Comparison of ENCODE assay signal across 8 cellular contexts in genomic region chr5:157303667-157304327, GRCh38. TPM values are rescaled to one million over a fixed set of nuclear protein-coding genes. Genes with fewer than 3 reads are reported as not detected.
A peak's percentile ranks its signal among the peaks of the same experiment; 100 is the strongest.
DNase-seq lines count a peak whose midpoint lies in the region; ATAC-seq and TF ChIP-seq lines count a peak whose summit lies in the region.

No MANE protein-coding gene starts in this region.

- no peak overlapping the region for H3K9ac ChIP-seq in IMR-90 (ENCODE audit: low read depth, low read length)

- H2AK9ac ChIP-seq in IMR-90 (replicated peaks; ENCODE audit: low read depth, low read length, poor library complexity) = no peak overlapping the region

- no peak for TF ChIP-seq RAD21 in IMR-90 (IDR thresholded peaks at IDR 0.05; ENCODE audit: low read length)

- TF ChIP-seq CTCF in IMR-90 (conservative IDR thresholded peaks at IDR 0.05; ENCODE audit: low read depth, low read length) (peak; percentile 8; the same call in 1 of the 2 replicates), WTC11 (IDR thresholded peaks at IDR 0.05) (peak; percentile 65)

- H4K91ac ChIP-seq in IMR-90 (ENCODE audit: insufficient read depth, low read depth, low read length) = no peak overlapping the region

- DNase-seq in IMR-90 = no peak
- peak; percentile 85 for DNase-seq in WTC11 (ENCODE audit: low spot score)
- peak; percentile 24 for DNase-seq in effector CD8-positive, alpha-beta T cell (lab: John Stamatoyannopoulos, UW)
- peak; percentile 40 to 47 for DNase-seq in stimulated activated CD4-positive, alpha-beta T cell treated with anti-CD3 and anti-CD28 coated beads, Interleukin-2, amount 100 ng/mL, for 48 hours
- no peak for DNase-seq in NOMO-1 treated with dmso at 0.1 percent for 144 hours (lab: John Stamatoyannopoulos, UW; ENCODE audit: unreplicated experiment)
- no peak for DNase-seq in anterior cingulate cortex (lab: John Stamatoyannopoulos, UW)
- no peak for DNase-seq in islet precursor cell

- no peak overlapping the region for H2BK15ac ChIP-seq in IMR-90 (ENCODE audit: low read depth, low read length)

- H3K18ac ChIP-seq in IMR-90 (ENCODE audit: low read depth, low read length) = no peak overlapping the region

- H2AFZ ChIP-seq in IMR-90 (replicated peaks; ENCODE audit: low read length, poor library complexity) = no peak overlapping the region

- dilution Hi-C loops in IMR-90 (cut with HindIII; ENCODE audit: low sequenced_read_pairs, unreplicated experiment) = no loop called here

- no peak overlapping the region for H3K4me3 ChIP-seq in IMR-90 (ENCODE audit: insufficient read depth, low read depth, low read length)

- H3K4me1 Mint-ChIP-seq in WTC11 = no peaks in the 10 kb centered on the region

- no TSS peak for BruUV-seq in IMR-90 (replicated peaks; lab: Mats Ljungman, UMichigan)

- H2BK120ac ChIP-seq in IMR-90 (ENCODE audit: low read depth, low read length) = no peak overlapping the region

- no peak overlapping the region for H3K23ac ChIP-seq in IMR-90 (ENCODE audit: low read depth, low read length)

- 40% methylated on average over 3 of the region's 8 CpGs; no CpG with 5 or more reads in 1 of the 2 experiments for WGBS in IMR-90 (ENCODE audit: extremely low coverage in 2 of 2, insufficient read length in 1 of 2), 2 experiments

- no peak overlapping the region for H3K4me3 Mint-ChIP-seq in WTC11

- no peaks in the 10 kb centered on the region for H3K4me1 ChIP-seq in IMR-90 (ENCODE audit: control insufficient read depth, insufficient read depth, low read length)

- no peaks in the 10 kb centered on the region for H3K27me3 Mint-ChIP-seq in WTC11 (ENCODE audit: low read depth)

- no peak overlapping the region for H3K56ac ChIP-seq in IMR-90 (ENCODE audit: extremely low read depth, insufficient read depth, low read length)

- no peaks in the 10 kb centered on the region for H3K36me3 ChIP-seq in IMR-90 (ENCODE audit: control insufficient read depth, insufficient read depth, low read length)

- no peaks in the 10 kb centered on the region for H3K79me1 ChIP-seq in IMR-90 (ENCODE audit: low read depth in 1 of 2, low read length in 2 of 2)

- no peak overlapping the region for H3K4me2 ChIP-seq in IMR-90 (ENCODE audit: low read depth, low read length)

- CTCF ChIA-PET in IMR-90 (lab: Yijun Ruan, JAX) (no interaction called here), WTC11 (lab: Charles Lee) (interaction anchor here (0.5 to 2.2 kb wide), 46 partner anchors 9 to 557 kb away, joined by 3 to 26 read pairs (median 4); partner anchors contain the start of genes CYFIP2 and MED7)

- POLR2A ChIA-PET in IMR-90 (lab: Charles Lee; ENCODE audit: unreplicated experiment) = interaction anchor here (0.5 kb wide), 1 partner anchor 130 kb away, joined by 9 read pairs; no protein-coding TSS in a partner anchor
- POLR2A ChIA-PET in WTC11 (lab: Charles Lee) = interaction anchor here (1.0 kb wide), 1 partner anchor 46 kb away, joined by 3 read pairs; no protein-coding TSS in a partner anchor

- no peak overlapping the region for H2BK20ac ChIP-seq in IMR-90 (ENCODE audit: low read depth, low read length)

- no peak overlapping the region for H3K27ac ChIP-seq in IMR-90 (ENCODE audit: insufficient read depth, low read length)

- peaks cover 16% of the 10 kb centered on the region for H3K36me3 Mint-ChIP-seq in WTC11

- H3K9me3 Mint-ChIP-seq in WTC11 = no peaks in the 10 kb centered on the region

- ATAC-seq in IMR-90 (ENCODE audit: low read depth) (no peak), WTC11 (peak; percentile 99), HG02571 (IDR thresholded peaks at IDR 0.05; ENCODE audit: unreplicated experiment) (no peak)

- H4K5ac ChIP-seq in IMR-90 (ENCODE audit: low read depth, low read length) = no peak overlapping the region

- no peak overlapping the region for H3K27ac Mint-ChIP-seq in WTC11

- H2BK5ac ChIP-seq in IMR-90 (ENCODE audit: low read depth, low read length, poor library complexity, severe bottlenecking) = no peak overlapping the region

- no peaks in the 10 kb centered on the region for H3K9me3 ChIP-seq in IMR-90 (ENCODE audit: control insufficient read depth, insufficient read depth, low read length)

- no peak overlapping the region for H3K14ac ChIP-seq in IMR-90 (replicated peaks; ENCODE audit: low read depth, low read length)

- H3K9me1 ChIP-seq in IMR-90 (ENCODE audit: insufficient read depth, low read length) = no peaks in the 10 kb centered on the region

- H2AK5ac ChIP-seq in IMR-90 (ENCODE audit: low read depth, low read length) = no peak overlapping the region

- intact Hi-C loops in IMR-90 (cut with micrococcal nuclease) = no loop called here

- no peak for TF ChIP-seq POLR2A in IMR-90 (IDR thresholded peaks at IDR 0.05; ENCODE audit: low read depth, low read length)

- in situ Hi-C loops in IMR-90 (cut with MboI; ENCODE audit: low sequenced_read_pairs) = no loop called here

- H4K8ac ChIP-seq in IMR-90 (ENCODE audit: low read depth in 2 of 2, low read length in 2 of 2) = no peak overlapping the region

- H4K20me1 ChIP-seq in IMR-90 (ENCODE audit: insufficient read depth, low read length) = no peaks in the 10 kb centered on the region

- H3K4ac ChIP-seq in IMR-90 (ENCODE audit: low read depth, low read length) = no peak overlapping the region

- H3K27me3 ChIP-seq in IMR-90 (ENCODE audit: control insufficient read depth, insufficient read depth, low read length) = no peaks in the 10 kb centered on the region; the same call in 1 of the 2 replicates

TF ChIP-seq in IMR-90, 13 proteins besides CTCF, POLR2A, EP300 and RAD21 (continues in another document):
- no peak for TF ChIP-seq SMC3 (IDR thresholded peaks at IDR 0.05; ENCODE audit: low read depth, low read length)
- TF ChIP-seq CHD1 (IDR thresholded peaks at IDR 0.05; ENCODE audit: low read depth, low read length) = no peak
- TF ChIP-seq BHLHE40 (IDR thresholded peaks at IDR 0.05; ENCODE audit: low read depth, low read length) = no peak
- TF ChIP-seq MAFK (IDR thresholded peaks at IDR 0.05; ENCODE audit: low read depth, low read length) = no peak
- no peak for TF ChIP-seq ELK1 (IDR thresholded peaks at IDR 0.05; ENCODE audit: borderline replicate concordance, low read depth, low read length)
- TF ChIP-seq MXI1 (IDR thresholded peaks at IDR 0.05; ENCODE audit: borderline replicate concordance, low read depth, low read length) = no peak
- no peak for TF ChIP-seq RFX5 (IDR thresholded peaks at IDR 0.05; ENCODE audit: low read depth, low read length)
- no peak for TF ChIP-seq RCOR1 (IDR thresholded peaks at IDR 0.05; ENCODE audit: insufficient replicate concordance, low read length)
- TF ChIP-seq MAZ (IDR thresholded peaks at IDR 0.05; ENCODE audit: borderline replicate concordance, low read depth, low read length) = no peak
- no peak for TF ChIP-seq NFE2L2 (IDR thresholded peaks at IDR 0.05; ENCODE audit: low read depth, low read length)
- no peak for TF ChIP-seq CEBPB (IDR thresholded peaks at IDR 0.05; ENCODE audit: low read depth, low read length)
- TF ChIP-seq FOS (IDR thresholded peaks at IDR 0.05; ENCODE audit: low read depth, low read length) = no peak

TF ChIP-seq in WTC11, 78 proteins besides CTCF, POLR2A, EP300 and RAD21:
- TF ChIP-seq SOX15 (CRISPR knock-in tag; IDR thresholded peaks at IDR 0.05) = no peak
- TF ChIP-seq, protein P1, sequence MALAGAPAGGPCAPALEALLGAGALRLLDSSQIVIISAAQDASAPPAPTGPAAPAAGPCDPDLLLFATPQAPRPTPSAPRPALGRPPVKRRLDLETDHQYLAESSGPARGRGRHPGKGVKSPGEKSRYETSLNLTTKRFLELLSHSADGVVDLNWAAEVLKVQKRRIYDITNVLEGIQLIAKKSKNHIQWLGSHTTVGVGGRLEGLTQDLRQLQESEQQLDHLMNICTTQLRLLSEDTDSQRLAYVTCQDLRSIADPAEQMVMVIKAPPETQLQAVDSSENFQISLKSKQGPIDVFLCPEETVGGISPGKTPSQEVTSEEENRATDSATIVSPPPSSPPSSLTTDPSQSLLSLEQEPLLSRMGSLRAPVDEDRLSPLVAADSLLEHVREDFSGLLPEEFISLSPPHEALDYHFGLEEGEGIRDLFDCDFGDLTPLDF (CRISPR knock-in tag; IDR thresholded peaks at IDR 0.05) = no peak
- no peak for TF ChIP-seq GABPB1 (CRISPR knock-in tag; IDR thresholded peaks at IDR 0.05)
- no peak for TF ChIP-seq ATF2 (CRISPR knock-in tag; IDR thresholded peaks at IDR 0.05; ENCODE audit: borderline replicate concordance, low read depth)
- no peak for TF ChIP-seq HMGXB4 (CRISPR knock-in tag; IDR thresholded peaks at IDR 0.05)
- no peak for TF ChIP-seq CREM (CRISPR knock-in tag; IDR thresholded peaks at IDR 0.05)

RNA-seq across cellular contexts. Expression of gene CYFIP2, which starts 37.9 kb away (rescaled TPM):
- total RNA-seq in IMR-90 (2012; rRNA removed) = 11.7 and 13.4 TPM in 2 replicates
- polyA plus RNA-seq in IMR-90 (2012; rRNA removed) = 6.7 and 6.8 TPM in 2 replicates
- 5.7 and 7.9 TPM in 2 replicates for polyA plus RNA-seq in IMR-90 (2012; cell fraction: cytosol; rRNA removed)
- polyA plus RNA-seq in IMR-90 (2012; cell fraction: nucleus; rRNA removed; ENCODE audit: low replicate concordance) = 8.1 and 10.4 TPM in 2 replicates
- 95.3 to 102 TPM (median 101 TPM) in 3 replicates for total RNA-seq in WTC11 (2021)

Comparison
In these comparisons a context has a peak if more than half of its experiments do, and no peak if none do; other contexts are left out.
1. DNase-seq: peak in WTC11 (single experiment), effector CD8-positive, alpha-beta T cell (single experiment) and stimulated activated CD4-positive, alpha-beta T cell treated with anti-CD3 and anti-CD28 coated beads, Interleukin-2, amount 100 ng/mL, for 48 hours (2 of 2); none in IMR-90 (single experiment), NOMO-1 treated with dmso at 0.1 percent for 144 hours (single experiment), anterior cingulate cortex (0 of 58) and islet precursor cell (single experiment).